23 cellular contexts compared by ENCODE assay signal in genomic region chr11:47448566-47449427, GRCh38. TPM values are rescaled to one million over a fixed set of nuclear protein-coding genes. Genes with fewer than 3 reads are reported as not detected.
A peak's percentile ranks its signal among the peaks of the same experiment; 100 is the strongest.
DNase-seq lines count a peak whose midpoint lies in the region; ATAC-seq and TF ChIP-seq lines count a peak whose summit lies in the region.
"Had no signal": no experiment of that assay in that cellular context is flagged by ENCODE, and none has a peak within 500 bp of the region (broad histone marks: within the 10 kb centered on the region; RNA-seq: fewer than 3 reads in every experiment).

TSS of gene RAPSN (minus strand) at chr11:47449136. CDS start at chr11:47448964, 172 bp downstream.

- POLR2A ChIA-PET in activated CD8-positive, alpha-beta T cell treated with anti-CD3 and anti-CD28 coated beads, Interleukin-2, amount 10 ng/mL, durations not matched to agents 7 days and 5 days (lab: Charles Lee) = interaction anchor here (1.3 kb wide), 1 partner anchor 13 kb away, joined by 3 read pairs; no protein-coding TSS in a partner anchor

- H3K4me3 Mint-ChIP-seq in neural crest cell = no peak within 1 kb of the TSS
- H3K4me3 Mint-ChIP-seq in activated CD8-positive, alpha-beta T cell treated with anti-CD3 and anti-CD28 coated beads, Interleukin-2, amount 10 ng/mL, durations not matched to agents 7 days and 5 days = no peak within 1 kb of the TSS
- H3K4me3 Mint-ChIP-seq: activated naive CD8-positive, alpha-beta T cell; activated T-cell treated with anti-CD3 and anti-CD28 coated beads, Interleukin-2, amount 50 U/mL, for 72 hours had no signal

- H3K36me3 ChIP-seq in heart left ventricle (no peaks in the 10 kb centered on the region), aorta (ENCODE audit: control insufficient read depth in 1 of 2, insufficient read depth in 2 of 2, low read length in 1 of 2) (no peaks in the 10 kb centered on the region)
- H3K36me3 ChIP-seq: brain microvascular endothelial cell, colonic mucosa, sigmoid colon had no signal

- peak within 1 kb of the TSS; percentile 75 for H3K27ac Mint-ChIP-seq in neural crest cell (ENCODE audit: unreplicated experiment)
- no peak within 1 kb of the TSS for H3K27ac Mint-ChIP-seq in activated CD8-positive, alpha-beta T cell treated with anti-CD3 and anti-CD28 coated beads, Interleukin-2, amount 10 ng/mL, durations not matched to agents 7 days and 5 days
- H3K27ac Mint-ChIP-seq: activated naive CD8-positive, alpha-beta T cell; activated T-cell treated with anti-CD3 and anti-CD28 coated beads, Interleukin-2, amount 50 U/mL, for 72 hours had no signal

- TF ChIP-seq POLR2A in heart left ventricle (IDR thresholded peaks at IDR 0.05) = no peak

- no peaks in the 10 kb centered on the region for H3K4me1 Mint-ChIP-seq in neural crest cell
- peaks cover 2% of the 10 kb centered on the region for H3K4me1 Mint-ChIP-seq in activated CD8-positive, alpha-beta T cell treated with anti-CD3 and anti-CD28 coated beads, Interleukin-2, amount 10 ng/mL, durations not matched to agents 7 days and 5 days (ENCODE audit: low read depth)

- ATAC-seq in Right ventricle myocardium inferior (peak; percentile 73), heart left ventricle (peak; percentile 45 to 85 (median 70)), aorta (ENCODE audit: low FRiP score) (peak; percentile 21), GM19395 (IDR thresholded peaks at IDR 0.05; ENCODE audit: unreplicated experiment) (no peak)
- ATAC-seq in activated CD8-positive, alpha-beta T cell treated with anti-CD3 and anti-CD28 coated beads, Interleukin-2, amount 10 ng/mL, durations not matched to agents 7 days and 5 days = no peak
- ATAC-seq: left colon had no signal

- H3K27me3 Mint-ChIP-seq in neural crest cell (ENCODE audit: low read depth) = no peaks in the 10 kb centered on the region
- H3K27me3 Mint-ChIP-seq in activated CD8-positive, alpha-beta T cell treated with anti-CD3 and anti-CD28 coated beads, Interleukin-2, amount 10 ng/mL, durations not matched to agents 7 days and 5 days (ENCODE audit: low read depth) = no peaks in the 10 kb centered on the region
- H3K27me3 Mint-ChIP-seq: activated naive CD8-positive, alpha-beta T cell had no signal

- H3K27me3 ChIP-seq in heart left ventricle = no peaks in the 10 kb centered on the region
- H3K27me3 ChIP-seq in aorta (ENCODE audit: control insufficient read depth in 1 of 2, insufficient read depth in 2 of 2, low read length in 1 of 2) = no peaks in the 10 kb centered on the region
- H3K27me3 ChIP-seq: brain microvascular endothelial cell, colonic mucosa, sigmoid colon had no signal

- CTCF ChIA-PET in activated CD8-positive, alpha-beta T cell treated with anti-CD3 and anti-CD28 coated beads, Interleukin-2, amount 10 ng/mL, durations not matched to agents 7 days and 5 days (lab: Charles Lee) = interaction anchor here (0.6 kb wide), 1 partner anchor 75 kb away, joined by 3 read pairs; no protein-coding TSS in a partner anchor

- H3K36me3 Mint-ChIP-seq in neural crest cell (ENCODE audit: low read depth) = no peaks in the 10 kb centered on the region
- no peaks in the 10 kb centered on the region for H3K36me3 Mint-ChIP-seq in activated CD8-positive, alpha-beta T cell treated with anti-CD3 and anti-CD28 coated beads, Interleukin-2, amount 10 ng/mL, durations not matched to agents 7 days and 5 days (ENCODE audit: low read depth)
- H3K36me3 Mint-ChIP-seq: activated naive CD8-positive, alpha-beta T cell had no signal

- DNase-seq in Right ventricle myocardium inferior (ENCODE audit: missing footprints) (no peak), cardiac septum (ENCODE audit: low spot score) (no peak), heart left ventricle (peak in 3 of 5 donors; percentile 37 to 51 (median 42)), neural crest cell (ENCODE audit: low read depth, low spot score) (no peak), aorta (no peak), medulla oblongata (ENCODE audit: extremely low spot score) (no peak)
- DNase-seq in activated CD8-positive, alpha-beta T cell treated with anti-CD3 and anti-CD28 coated beads, Interleukin-2, amount 10 ng/mL, durations not matched to agents 7 days and 5 days = no peak
- DNase-seq: activated CD4-positive, CD25-positive, alpha-beta regulatory T cell treated with anti-CD3 and anti-CD28 coated beads, Interleukin-2, amount 50 U/mL, for 72 hours; activated T-cell treated with anti-CD3 and anti-CD28 coated beads, Interleukin-2, amount 50 U/mL, for 72 hours; brain microvascular endothelial cell; colonic mucosa; COR-L47; left colon; NCI-H1105 treated with DMSO at 0.1 percent for 48 hours; NCI-H2081; sigmoid colon; stimulated activated CD4-positive, alpha-beta T cell treated with anti-CD3 and anti-CD28 coated beads, Interleukin-2, amount 100 ng/mL, for 24 hours; stimulated activated naive CD4-positive, alpha-beta T cell treated with Interleukin-2 at 50 U/mL for 16 hours; trophoblast cell had no signal

- TF ChIP-seq CTCF in heart left ventricle (IDR thresholded peaks at IDR 0.05) (no peak), neural crest cell (conservative IDR thresholded peaks at IDR 0.05) (no peak)

- WGBS in heart left ventricle, 4 donors = 66 to 76% (median 73%) methylated on average over 18 to 32 of the region's 32 CpGs
- WGBS in aorta, 2 donors = 67 to 73% methylated on average over 32 of the region's 32 CpGs

- H3K9me3 Mint-ChIP-seq in neural crest cell = no peaks in the 10 kb centered on the region
- H3K9me3 Mint-ChIP-seq in activated CD8-positive, alpha-beta T cell treated with anti-CD3 and anti-CD28 coated beads, Interleukin-2, amount 10 ng/mL, durations not matched to agents 7 days and 5 days (ENCODE audit: insufficient read depth) = no peaks in the 10 kb centered on the region
- H3K9me3 Mint-ChIP-seq: activated T-cell treated with anti-CD3 and anti-CD28 coated beads, Interleukin-2, amount 50 U/mL, for 72 hours had no signal

- H3K4me1 ChIP-seq in heart left ventricle (peaks cover 0 to 11% (median 0%) of the 10 kb centered on the region in 12 donors), aorta (ENCODE audit: control insufficient read depth in 1 of 2, insufficient read depth in 2 of 2, low read length in 2 of 2) (no peaks in the 10 kb centered on the region)
- H3K4me1 ChIP-seq: colonic mucosa, sigmoid colon had no signal

- intact Hi-C loops in Right ventricle myocardium inferior (cut with DNase I) (no loop called here), cardiac septum (cut with DNase I) (no loop called here), heart left ventricle (cut with DNase I) (no loop called here), aorta (cut with DNase I) (no loop called here)

- H3K9me3 ChIP-seq in heart left ventricle (no peaks in the 10 kb centered on the region), aorta (ENCODE audit: control insufficient read depth, low read length) (no peaks in the 10 kb centered on the region)
- H3K9me3 ChIP-seq: colonic mucosa, sigmoid colon had no signal

- H3K27ac ChIP-seq in heart left ventricle = no peak within 1 kb of the TSS
- H3K27ac ChIP-seq in aorta (ENCODE audit: low read depth in 1 of 2, low read length in 2 of 2) = no peak within 1 kb of the TSS
- H3K27ac ChIP-seq: brain microvascular endothelial cell, colonic mucosa, sigmoid colon had no signal

- no peak within 1 kb of the TSS for H3K4me3 ChIP-seq in heart left ventricle
- H3K4me3 ChIP-seq in aorta (ENCODE audit: low read length in 2 of 2) = no peak within 1 kb of the TSS
- H3K4me3 ChIP-seq: colonic mucosa, sigmoid colon had no signal

RNA-seq across cellular contexts. Expression of gene RAPSN, which starts in this region (rescaled TPM):
- total RNA-seq in Right ventricle myocardium inferior (7.0 TPM), cardiac septum (3.7 TPM), heart left ventricle (1 to 10 TPM; 1.4 to 6.5 (median 3.6) TPM), neural crest cell (0.16 and 0.50 TPM in 2 replicates), aorta (under 1 TPM; 0.66 to 0.71 TPM)
- polyA plus RNA-seq in heart left ventricle (1 to 10 TPM in 1 of 2 donors, under 1 TPM in 1; 0.43 to 2.2 TPM), aorta (under 1 TPM in 1 of 2 donors, not detected in 1; 0.46 TPM)
- total RNA-seq in activated CD8-positive, alpha-beta T cell treated with anti-CD3 and anti-CD28 coated beads, Interleukin-2, amount 10 ng/mL, durations not matched to agents 7 days and 5 days = 1 to 10 TPM in 1 of 2 experiments, under 1 TPM in 1; 0.45 to 1.2 TPM
- total RNA-seq: colonic mucosa, Daoy, glomerular endothelial cell had no signal

Comparison
In these comparisons a context has a peak if more than half of its experiments do, and no peak if none do; other contexts are left out.
1. DNase-seq: peak in heart left ventricle (3 of 5); none in Right ventricle myocardium inferior (single experiment), cardiac septum (single experiment), neural crest cell (single experiment), aorta (0 of 2), medulla oblongata (single experiment) and activated CD8-positive, alpha-beta T cell treated with anti-CD3 and anti-CD28 coated beads, Interleukin-2, amount 10 ng/mL, durations not matched to agents 7 days and 5 days (single experiment).
2. Peak in ATAC-seq in aorta; RNA of the gene not detected or under 1 TPM.
3. ATAC-seq: peak in Right ventricle myocardium inferior (single experiment) and heart left ventricle (4 of 4); none in GM19395 (single experiment) and activated CD8-positive, alpha-beta T cell treated with anti-CD3 and anti-CD28 coated beads, Interleukin-2, amount 10 ng/mL, durations not matched to agents 7 days and 5 days (single experiment).